ENCODE assay signal across 8 cellular contexts in genomic region chrX:54182864-54183613, GRCh38. TPM values are rescaled to one million over a fixed set of nuclear protein-coding genes. Genes with fewer than 3 reads are reported as not detected.
DNase-seq lines count a peak whose midpoint lies in the region; ATAC-seq and TF ChIP-seq lines count a peak whose summit lies in the region.

TSS of gene FAM120C (minus strand) at chrX:54183254. CDS start at chrX:54183198, 56 bp downstream.

- H3K9me2 ChIP-seq in GM23248 (ENCODE audit: insufficient read depth) (no peaks in the 10 kb centered on the region), Loucy (replicated peaks; ENCODE audit: low read depth, low read length) (no peaks in the 10 kb centered on the region)

- in situ Hi-C loops in GM23248 (cut with MboI), result no loop called here

- peak within 1 kb of the TSS; percentile 88 for H2AFZ ChIP-seq in GM23248
- H2AFZ ChIP-seq in Loucy (ENCODE audit: low read length), result peak within 1 kb of the TSS; percentile 85
- H2AFZ ChIP-seq in neuron (ENCODE audit: low read depth, low read length), result peak within 1 kb of the TSS; percentile 26

- H3K4me3 ChIP-seq in GM23248 (peak within 1 kb of the TSS; percentile 79), Loucy (ENCODE audit: low read length, poor library complexity, severe bottlenecking) (peak within 1 kb of the TSS; percentile 89), neuron (ENCODE audit: low read length) (peak within 1 kb of the TSS; percentile 67), stomach smooth muscle (ENCODE audit: low read length in 2 of 2) (peak within 1 kb of the TSS; percentile 63 to 75)

- H3K27ac ChIP-seq in GM23248 (peak within 1 kb of the TSS; percentile 70), foreskin keratinocyte (peak within 1 kb of the TSS; percentile 50), stomach smooth muscle (ENCODE audit: low read length) (peak within 1 kb of the TSS; percentile 76)

- peaks cover 21% of the 10 kb centered on the region for H3F3A ChIP-seq in GM23248 (ENCODE audit: insufficient read depth)
- no peaks in the 10 kb centered on the region for H3F3A ChIP-seq in Loucy (ENCODE audit: low read depth)

- no peaks in the 10 kb centered on the region for H3K9me3 ChIP-seq in GM23248 (ENCODE audit: low read depth)
- H3K9me3 ChIP-seq in Loucy (ENCODE audit: insufficient read depth, low read depth, low read length), result no peaks in the 10 kb centered on the region
- H3K9me3 ChIP-seq in neuron (ENCODE audit: low read length), result no peaks in the 10 kb centered on the region
- H3K9me3 ChIP-seq in stomach smooth muscle (ENCODE audit: control insufficient read depth in 2 of 2, low read length in 2 of 2), result no peaks in the 10 kb centered on the region

- H3K79me2 ChIP-seq in GM23248 (ENCODE audit: insufficient read depth), result peaks cover 42% of the 10 kb centered on the region
- peaks cover 48% of the 10 kb centered on the region for H3K79me2 ChIP-seq in Loucy (ENCODE audit: insufficient read depth, low read length)

- WGBS in GM23248 (ENCODE audit: low coverage in 1 of 2, low lambda C conversion rate in 2 of 2, missing lambda C conversion rate in 2 of 2), 2 experiments, result 1 to 2% methylated on average over 13 to 25 of the region's 70 CpGs

- H3K27me3 ChIP-seq in GM23248 (replicated peaks; ENCODE audit: insufficient read depth) (no peaks in the 10 kb centered on the region), Loucy (ENCODE audit: insufficient read depth, low read length, poor library complexity, severe bottlenecking) (peaks cover 5% of the 10 kb centered on the region), foreskin keratinocyte (no peaks in the 10 kb centered on the region), neuron (ENCODE audit: insufficient read depth, low read length) (no peaks in the 10 kb centered on the region), stomach smooth muscle (ENCODE audit: control insufficient read depth in 1 of 2, insufficient read depth in 2 of 2, low read length in 2 of 2) (peaks cover 0 to 3% of the 10 kb centered on the region in 2 donors)

- H3K4me2 ChIP-seq in GM23248 (ENCODE audit: unreplicated experiment), result peak within 1 kb of the TSS; percentile 83
- peak within 1 kb of the TSS; percentile 83 for H3K4me2 ChIP-seq in Loucy (ENCODE audit: low read depth, low read length, poor library complexity, severe bottlenecking)

- DNase-seq in DMS79 (lab: John Stamatoyannopoulos, UW), result peak; percentile 87
- DNase-seq in GM23248, result peak; percentile 76
- DNase-seq in SIG-M5 treated with dmso at 0.1 percent for 504 hours (lab: John Stamatoyannopoulos, UW; ENCODE audit: unreplicated experiment), result peak; percentile 74
- peak; percentile 40 for DNase-seq in activated gamma-delta T cell treated with anti-CD3 and anti-CD28 coated beads, Interleukin-2, amount 50 U/mL, for 16 hours (ENCODE audit: low read depth)
- DNase-seq in foreskin keratinocyte, result peak; percentile 49 to 68

- H3K4me1 ChIP-seq in GM23248 (ENCODE audit: insufficient read depth), result peaks cover 27% of the 10 kb centered on the region
- H3K4me1 ChIP-seq in Loucy (ENCODE audit: insufficient read depth, low read length, poor library complexity, severe bottlenecking), result peaks cover 10% of the 10 kb centered on the region
- peaks cover 14% of the 10 kb centered on the region for H3K4me1 ChIP-seq in foreskin keratinocyte
- H3K4me1 ChIP-seq in neuron (ENCODE audit: insufficient read depth, low read length), result peaks cover 25% of the 10 kb centered on the region
- peaks cover 8% of the 10 kb centered on the region for H3K4me1 ChIP-seq in stomach smooth muscle (ENCODE audit: control insufficient read depth, insufficient read depth, low read length)

- H3K36me3 ChIP-seq in GM23248 (ENCODE audit: low read depth) (no peaks in the 10 kb centered on the region), Loucy (ENCODE audit: insufficient read depth, low read length) (no peaks in the 10 kb centered on the region), neuron (ENCODE audit: insufficient read depth, low read length) (no peaks in the 10 kb centered on the region), stomach smooth muscle (ENCODE audit: control insufficient read depth in 2 of 2, insufficient read depth in 2 of 2, low read length in 2 of 2) (no peaks in the 10 kb centered on the region)

- H3K9ac ChIP-seq in GM23248 (peak within 1 kb of the TSS; percentile 82), Loucy (ENCODE audit: low read depth, low read length, poor library complexity, severe bottlenecking) (peak within 1 kb of the TSS; percentile 84), stomach smooth muscle (ENCODE audit: low read length in 2 of 2) (peak within 1 kb of the TSS; percentile 60 to 78)

- no peaks in the 10 kb centered on the region for H4K20me1 ChIP-seq in GM23248 (ENCODE audit: insufficient read depth)
- peaks cover 41% of the 10 kb centered on the region for H4K20me1 ChIP-seq in Loucy (ENCODE audit: insufficient read depth, low read length, poor library complexity, severe bottlenecking)

- ATAC-seq in foreskin keratinocyte, result peak; percentile 44

- TF ChIP-seq CTCF in Loucy (conservative IDR thresholded peaks at IDR 0.05; ENCODE audit: low read length) (no peak), foreskin keratinocyte (conservative IDR thresholded peaks at IDR 0.05) (no peak)

RNA-seq across cellular contexts. Expression of gene FAM120C, which starts in this region (rescaled TPM):
- total RNA-seq in GM23248 (2014; rRNA removed; shearing (Covaris generic)), result 4.5 and 4.9 TPM in 2 replicates
- 4.1 and 4.3 TPM in 2 replicates for polyA plus RNA-seq in GM23248 (2016; fragmentation: Nextera tagmentation; extraction: Ambion mirVana)
- total RNA-seq in foreskin keratinocyte, result 4.3 and 4.4 TPM in 2 replicates
- 1.9 and 2.0 TPM in 2 replicates for polyA plus RNA-seq in foreskin keratinocyte

Comparison
In these comparisons a context has a peak if more than half of its experiments do, and no peak if none do; other contexts are left out.
1. Peak in every context shown above with its lines: DNase-seq, ATAC-seq, H3K4me3 ChIP-seq and H3K27ac ChIP-seq.
2. H2AFZ ChIP-seq: peak in every context shown above with its lines; median percentile 88 in GM23248; 85 in Loucy; 26 in neuron.